In the genomic region with DNA sequence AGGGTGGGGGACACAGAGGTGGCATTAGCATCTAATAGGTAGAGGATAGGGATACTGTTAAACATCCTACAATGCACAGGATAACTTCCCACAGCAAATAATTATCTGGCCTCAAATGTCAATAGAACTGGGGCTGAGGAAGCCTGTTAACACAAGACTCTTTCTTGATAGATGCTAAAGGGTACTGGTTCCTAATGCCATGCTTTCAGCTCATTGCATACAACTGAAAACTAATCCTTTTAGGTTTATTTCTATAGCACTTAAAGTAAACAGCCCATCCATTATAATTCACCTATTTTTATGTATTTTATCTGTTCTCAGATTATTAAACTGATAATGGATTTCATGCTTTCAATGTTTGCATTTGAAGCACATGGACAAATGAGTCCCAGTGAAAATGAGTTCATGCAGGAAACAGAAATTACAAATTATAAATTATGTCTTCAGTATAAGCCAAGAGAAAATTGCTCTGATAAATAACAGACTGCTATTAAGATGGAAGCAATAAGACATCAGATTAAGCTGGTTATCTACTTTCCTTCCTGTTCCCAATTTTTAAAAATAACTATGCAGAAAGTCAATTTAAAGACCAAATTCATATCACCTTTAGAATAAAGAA, we compare ENCODE assay signal across 32 cellular contexts.
"Had no signal": no experiment of that assay in that cellular context is flagged by ENCODE, and none has a peak within 500 bp of the region (broad histone marks: within the 10 kb centered on the region; RNA-seq: fewer than 3 reads in every experiment).

No MANE protein-coding gene starts in this region.

- H3K27me3 ChIP-seq: ovary, spleen, suprapubic skin, testis, tibial artery, transverse colon, upper lobe of right lung, uterus had no signal

- DNase-seq: naive thymus-derived CD8-positive, alpha-beta T cell; nephron progenitor cell; occipital lobe; ovary; posterior cingulate gyrus; psoas muscle; right cardiac atrium; spleen; stimulated activated CD4-positive, alpha-beta T cell treated with anti-CD3 and anti-CD28 coated beads, Interleukin-12 subunit alpha, Interleukin-12 subunit beta, amount 100 ng/mL, for 4 hours; stimulated activated CD4-positive, alpha-beta T cell treated with anti-CD3 and anti-CD28 coated beads, Interleukin-1b, Interleukin-23, amount 100 ng/mL, for 48 hours; stimulated activated CD4-positive, alpha-beta T cell treated with anti-CD3 and anti-CD28 coated beads, Interleukin-4, amount 100 ng/mL, for 1 hour; stimulated activated CD4-positive, alpha-beta T cell treated with anti-CD3 and anti-CD28 coated beads, Interleukin-4, amount 100 ng/mL, for 4 hours; stimulated activated CD8-positive, alpha-beta memory T cell treated with anti-CD3 and anti-CD28 coated beads, Interleukin-4, amount 100 ng/mL, for 48 hours; stimulated activated naive CD4-positive, alpha-beta T cell; stimulated activated naive CD8-positive, alpha-beta T cell treated with anti-CD3 and anti-CD28 coated beads, Interleukin-15, amount 100 ng/mL, for 72 hours; stimulated activated naive CD8-positive, alpha-beta T cell treated with anti-CD3 and anti-CD28 coated beads, Interleukin-15, Interleukin-2, amounts not matched to agents 100 U/mL and 50 U/mL, for 24 hours; substantia nigra; testis; tibial artery; transverse colon; upper lobe of right lung; uterus had no signal

- H3K4me1 ChIP-seq: parathyroid adenoma, psoas muscle, spleen, suprapubic skin, testis, tibial artery, transverse colon, upper lobe of right lung, uterus had no signal

- H3K4me2 ChIP-seq: smooth muscle cell had no signal

- H3K4me1 Mint-ChIP-seq: stimulated activated memory B cell treated with anti-CD40 and anti-IgM and Interleukin-4, amounts not matched to agents 10 μg/mL and 1 μg/mL and 100 μg/mL, for 72 hours had no signal

- H3K4me3 ChIP-seq: ovary, psoas muscle, skin epidermis, smooth muscle cell, spleen, suprapubic skin, testis, tibial artery, transverse colon, upper lobe of right lung, uterus had no signal

- H3K9me3 Mint-ChIP-seq: naive thymus-derived CD8-positive, alpha-beta T cell; natural killer cell treated with Interleukin-12 subunit alpha and Interleukin-12 subunit beta and Interleukin-15 and Interleukin-18, amount 100 ng/mL, for 72 hours; neural crest cell; stimulated activated memory B cell treated with anti-CD40 and anti-IgM and Interleukin-4, amounts not matched to agents 10 μg/mL and 1 μg/mL and 100 μg/mL, for 72 hours; stimulated activated naive CD8-positive, alpha-beta T cell treated with anti-CD3 and anti-CD28 coated beads, Interleukin-15, amount 100 ng/mL, for 72 hours had no signal

- H3K36me3 Mint-ChIP-seq: naive thymus-derived CD8-positive, alpha-beta T cell; natural killer cell treated with Interleukin-12 subunit alpha and Interleukin-12 subunit beta and Interleukin-15 and Interleukin-18, amount 100 ng/mL, for 72 hours; stimulated activated memory B cell treated with anti-CD40 and anti-IgM and Interleukin-4, amounts not matched to agents 10 μg/mL and 1 μg/mL and 100 μg/mL, for 72 hours; type B pancreatic cell had no signal

- ATAC-seq: naive thymus-derived CD8-positive, alpha-beta T cell; natural killer cell treated with Interleukin-12 subunit alpha and Interleukin-12 subunit beta and Interleukin-15 and Interleukin-18, amount 100 ng/mL, for 72 hours; psoas muscle; right cardiac atrium; sciatic nerve; stimulated activated memory B cell treated with anti-CD40 and anti-IgM and Interleukin-4, amounts not matched to agents 10 μg/mL and 1 μg/mL and 100 μg/mL, for 72 hours; stimulated activated naive CD8-positive, alpha-beta T cell treated with anti-CD3 and anti-CD28 coated beads, Interleukin-15, amount 100 ng/mL, for 72 hours; stimulated activated naive CD8-positive, alpha-beta T cell treated with anti-CD3 and anti-CD28 coated beads, Interleukin-15, Interleukin-2, amounts not matched to agents 100 U/mL and 50 U/mL, for 24 hours; upper lobe of right lung had no signal

- H3K27me3 Mint-ChIP-seq: progenitor cell of endocrine pancreas, type B pancreatic cell had no signal

- H3K9me3 ChIP-seq: ovary, psoas muscle, spleen, suprapubic skin, testis, tibial artery, transverse colon, upper lobe of right lung, uterus had no signal

- H3K4me3 Mint-ChIP-seq: naive thymus-derived CD8-positive, alpha-beta T cell; natural killer cell treated with Interleukin-12 subunit alpha and Interleukin-12 subunit beta and Interleukin-15 and Interleukin-18, amount 100 ng/mL, for 72 hours; nephron progenitor cell; neural crest cell; stimulated activated memory B cell treated with anti-CD40 and anti-IgM and Interleukin-4, amounts not matched to agents 10 μg/mL and 1 μg/mL and 100 μg/mL, for 72 hours; stimulated activated naive CD8-positive, alpha-beta T cell treated with anti-CD3 and anti-CD28 coated beads, Interleukin-15, amount 100 ng/mL, for 72 hours; type B pancreatic cell had no signal

- H3K27ac ChIP-seq: ovary, parathyroid adenoma, psoas muscle, skin epidermis, spleen, suprapubic skin, testis, tibial artery, transverse colon, upper lobe of right lung, uterus had no signal

- H3K27ac Mint-ChIP-seq: naive thymus-derived CD8-positive, alpha-beta T cell; natural killer cell treated with Interleukin-12 subunit alpha and Interleukin-12 subunit beta and Interleukin-15 and Interleukin-18, amount 100 ng/mL, for 72 hours; progenitor cell of endocrine pancreas; stimulated activated memory B cell treated with anti-CD40 and anti-IgM and Interleukin-4, amounts not matched to agents 10 μg/mL and 1 μg/mL and 100 μg/mL, for 72 hours; stimulated activated naive CD8-positive, alpha-beta T cell treated with anti-CD3 and anti-CD28 coated beads, Interleukin-15, amount 100 ng/mL, for 72 hours; type B pancreatic cell had no signal

- H2AFZ ChIP-seq: parathyroid adenoma had no signal

- H3K36me3 ChIP-seq: ovary, spleen, suprapubic skin, tibial artery, transverse colon, upper lobe of right lung, uterus had no signal

- H3K79me2 ChIP-seq: parathyroid adenoma had no signal

- H3K9ac ChIP-seq: parathyroid adenoma had no signal
